In the genomic region with DNA sequence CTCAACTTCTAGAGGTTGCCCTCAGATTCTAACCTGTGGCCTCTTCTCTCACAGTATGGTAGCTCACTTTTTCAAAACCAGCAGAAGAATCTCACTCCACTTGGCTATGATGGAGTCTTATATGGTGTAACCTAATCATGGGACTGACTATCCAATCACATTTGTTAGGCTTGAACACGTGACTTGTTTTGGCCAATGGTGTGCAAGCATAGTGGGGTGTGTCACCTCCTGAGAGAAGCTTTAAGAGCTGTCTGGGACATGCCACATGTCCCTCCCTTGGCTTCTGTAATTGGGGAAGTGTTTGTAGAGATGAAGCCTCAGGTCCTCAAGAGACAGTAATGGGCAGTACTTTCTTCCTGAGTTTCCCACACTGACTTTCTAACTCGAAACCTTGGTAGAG, we compare ENCODE assay signal across 24 cellular contexts. TPM values are rescaled to one million over a fixed set of nuclear protein-coding genes. Genes with fewer than 3 reads are reported as not detected.
DNase-seq lines count a peak whose midpoint lies in the region; ATAC-seq, FAIRE-seq and TF ChIP-seq lines count a peak whose summit lies in the region.
"Had no signal": no experiment of that assay in that cellular context is flagged by ENCODE, and none has a peak within 500 bp of the region (broad histone marks: within the 10 kb centered on the region; RNA-seq: fewer than 3 reads in every experiment).

No MANE protein-coding gene starts in this region.

- TF ChIP-seq RAD21 in HepG2 (CRISPR knock-in tag; IDR thresholded peaks at IDR 0.05): no peak

- WGBS in HepG2 (ENCODE audit: low lambda C conversion rate): 43% methylated on average over 2 of the region's 2 CpGs
- WGBS in right lobe of liver (ENCODE audit: insufficient coverage, low coverage, low lambda C conversion rate, missing lambda C conversion rate): 100% methylated on average over 1 of the region's 2 CpGs

- no peak for ATAC-seq in HepG2
- ATAC-seq in right lobe of liver: no peak
- ATAC-seq in GM19395 (IDR thresholded peaks at IDR 0.05; ENCODE audit: unreplicated experiment): no peak
- ATAC-seq: T-helper 17 cell had no signal

- no peak overlapping the region for H3K9ac ChIP-seq in HepG2 (ENCODE audit: insufficient read depth, low read depth, low read length)

- no peak for FAIRE-seq in HepG2 (lab: Jason Lieb, UNC)
- FAIRE-seq: D721Med had no signal

- TF ChIP-seq CTCF in HepG2 (CRISPR knock-in tag; IDR thresholded peaks at IDR 0.05): no peak
- TF ChIP-seq CTCF in right lobe of liver (IDR thresholded peaks at IDR 0.05): no peak
- TF ChIP-seq CTCF in coronary artery (IDR thresholded peaks at IDR 0.05): no peak
- TF ChIP-seq CTCF in osteoblast (IDR thresholded peaks at IDR 0.05; ENCODE audit: extremely low read depth, low read depth, low read length): no peak

- H3K4me1 ChIP-seq in HepG2 (ENCODE audit: insufficient read depth, low read length) (peaks cover 13% of the 10 kb centered on the region), right lobe of liver (no peaks in the 10 kb centered on the region), osteoblast (ENCODE audit: insufficient read depth, low read length) (peaks cover 3% of the 10 kb centered on the region)

- in situ Hi-C loops in HepG2 (cut with HindIII; ENCODE audit: extremely low pct_ligation_motif_present, low pct_unique_long_range_greater_than_20kb): no loop called here

- POLR2A ChIA-PET in HepG2 (lab: Yijun Ruan, JAX): interaction anchor here (1.5 kb wide), 1 partner anchor 15 kb away, joined by 4 read pairs; no protein-coding TSS in a partner anchor

- peaks cover 3% of the 10 kb centered on the region; the same call in 1 of the 2 replicates for H3K9me3 ChIP-seq in HepG2 (ENCODE audit: low read length)
- H3K9me3 ChIP-seq in right lobe of liver: no peaks in the 10 kb centered on the region
- H3K9me3 ChIP-seq in osteoblast (ENCODE audit: low read depth, low read length): peaks cover 3% of the 10 kb centered on the region

- intact Hi-C loops in HepG2 (cut with micrococcal nuclease; ENCODE audit: unreplicated experiment) (no loop called here), right lobe of liver (cut with DNase I) (no loop called here)

- H3K4me2 ChIP-seq in HepG2 (ENCODE audit: low read depth, low read length) (no peak overlapping the region), osteoblast (ENCODE audit: insufficient read depth, low read length) (no peak overlapping the region)

- CTCF ChIA-PET in HepG2 (lab: Yijun Ruan, JAX; ENCODE audit: low intra/inter-chr PET ratio, low total read pairs): no interaction called here

- DNase-seq in HepG2 (ENCODE audit: low spot score) (no peak), right lobe of liver (no peak), OCI-M1 (lab: John Stamatoyannopoulos, UW) (peak; percentile 69), coronary artery (ENCODE audit: low spot score) (peak; percentile 26), osteoblast (ENCODE audit: insufficient read length, low spot score, missing footprints) (no peak), glomerular visceral epithelial cell (ENCODE audit: extremely low spot score) (no peak)
- DNase-seq: DMS53, GF-D8, H9, HFFc6, KG1, NCI-H1092, NCI-H1436, NCI-H1930, NCI-H2227 treated with DMSO at 0.1 percent for 48 hours, NCI-H510A treated with DMSO at 0.1 percent for 48 hours, NCI-H774, Right ventricle myocardium superior, SW 1271, T-helper 17 cell had no signal

- H3K27ac ChIP-seq in HepG2 (ENCODE audit: extremely low read length, insufficient read depth, low read length) (no peak overlapping the region), right lobe of liver (no peak overlapping the region), coronary artery (no peak overlapping the region), osteoblast (ENCODE audit: low read depth, low read length) (no peak overlapping the region)
- H3K27ac ChIP-seq: SK-N-MC had no signal

- TF ChIP-seq POLR2A in HepG2 (IDR thresholded peaks at IDR 0.05; ENCODE audit: insufficient read depth in 1 of 2, low read depth in 2 of 2, low read length in 2 of 2): no peak
- TF ChIP-seq POLR2A in right lobe of liver (IDR thresholded peaks at IDR 0.05): no peak

- H3K4me3 ChIP-seq in HepG2 (replicated peaks in 1 of 3; ENCODE audit: insufficient read depth in 1 of 3, low read depth in 2 of 3, low read length in 3 of 3) (no peak overlapping the region), right lobe of liver (no peak overlapping the region), coronary artery (no peak overlapping the region), osteoblast (ENCODE audit: insufficient read depth, low read length) (no peak overlapping the region)
- H3K4me3 ChIP-seq: SK-N-MC had no signal

- no peaks in the 10 kb centered on the region for H3K79me2 ChIP-seq in HepG2 (ENCODE audit: insufficient read depth, low read length)
- H3K79me2 ChIP-seq in osteoblast (ENCODE audit: insufficient read depth, low read length): no peaks in the 10 kb centered on the region

- H3K36me3 ChIP-seq in HepG2 (replicated peaks in 1 of 2; ENCODE audit: control insufficient read depth in 1 of 2, insufficient read depth in 2 of 2, low read length in 2 of 2) (no peaks in the 10 kb centered on the region), right lobe of liver (no peaks in the 10 kb centered on the region), osteoblast (ENCODE audit: insufficient read depth, low read length) (no peaks in the 10 kb centered on the region)

- H2AFZ ChIP-seq in HepG2 (ENCODE audit: low read length) (no peak overlapping the region), osteoblast (ENCODE audit: low read length) (no peak overlapping the region)

- no TSS peak for BruUV-seq in HepG2 (replicated peaks; lab: Mats Ljungman, UMichigan)

- H4K20me1 ChIP-seq in HepG2 (ENCODE audit: insufficient read depth, low read length) (no peaks in the 10 kb centered on the region), osteoblast (ENCODE audit: insufficient read depth, low read length) (no peaks in the 10 kb centered on the region)

- TF ChIP-seq EP300 in HepG2 (IDR thresholded peaks at IDR 0.05; ENCODE audit: low read depth in 2 of 2, low read length in 2 of 2): no peak
- TF ChIP-seq EP300 in HepG2 (CRISPR knock-in tag; IDR thresholded peaks at IDR 0.05; ENCODE audit: borderline replicate concordance): no peak

- peaks cover 0 to 5% of the 10 kb centered on the region in 2 experiments; a peak in 1 of 5 replicates for H3K27me3 ChIP-seq in HepG2 (ENCODE audit: control insufficient read depth in 1 of 2, insufficient read depth in 2 of 2, low read length in 2 of 2)
- H3K27me3 ChIP-seq in right lobe of liver: no peaks in the 10 kb centered on the region
- H3K27me3 ChIP-seq in osteoblast (ENCODE audit: insufficient read depth, low read length): no peaks in the 10 kb centered on the region

TF ChIP-seq in HepG2, 621 proteins besides CTCF, POLR2A, EP300 and RAD21 (continues in another document):
- TF ChIP-seq, protein P1, sequence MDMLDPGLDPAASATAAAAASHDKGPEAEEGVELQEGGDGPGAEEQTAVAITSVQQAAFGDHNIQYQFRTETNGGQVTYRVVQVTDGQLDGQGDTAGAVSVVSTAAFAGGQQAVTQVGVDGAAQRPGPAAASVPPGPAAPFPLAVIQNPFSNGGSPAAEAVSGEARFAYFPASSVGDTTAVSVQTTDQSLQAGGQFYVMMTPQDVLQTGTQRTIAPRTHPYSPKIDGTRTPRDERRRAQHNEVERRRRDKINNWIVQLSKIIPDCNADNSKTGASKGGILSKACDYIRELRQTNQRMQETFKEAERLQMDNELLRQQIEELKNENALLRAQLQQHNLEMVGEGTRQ (IDR thresholded peaks at IDR 0.05; ENCODE audit: low read depth, low read length): peak; percentile 31; the same call in 1 of the 2 replicates
- TF ChIP-seq, protein P1 (CRISPR knock-in tag; IDR thresholded peaks at IDR 0.05; ENCODE audit: borderline replicate concordance): no peak
- TF ChIP-seq RAD51 (IDR thresholded peaks at IDR 0.05; ENCODE audit: borderline replicate concordance) (peak; percentile 48; the same call in 1 of the 2 replicates), ISL2 (CRISPR knock-in tag; IDR thresholded peaks at IDR 0.05) (no peak), ZMYM3 (CRISPR knock-in tag; IDR thresholded peaks at IDR 0.05) (no peak)

RNA-seq across cellular contexts. Expression of a gene that starts 12.8 kb away (rescaled TPM):
- total RNA-seq in HepG2 (2016; rRNA removed; fragmentation: Illumina TruSeq; extraction: Trizol) (0.40 TPM in 1 of 2 replicates, not detected in the other), right lobe of liver (not detected), osteoblast (under 0.01 and 0.29 TPM in 2 replicates)
- 0.18 TPM in 1 of 2 replicates, not detected in the other for total RNA-seq in HepG2 (2016; cell fraction: cytosol; rRNA removed; fragmentation: Illumina TruSeq; extraction: Trizol; ENCODE audit: low read depth)
- 0.39 and 0.61 TPM in 2 replicates for total RNA-seq in HepG2 (2016; cell fraction: insoluble cytoplasmic fraction; rRNA removed; fragmentation: Illumina TruSeq; extraction: Trizol)
- 0.24 and 0.25 TPM in 2 replicates for total RNA-seq in HepG2 (2016; cell fraction: membrane; rRNA removed; fragmentation: Illumina TruSeq; extraction: Trizol)
- 0.43 and 0.91 TPM in 2 replicates for total RNA-seq in HepG2 (2016; cell fraction: nucleus; rRNA removed; fragmentation: Illumina TruSeq; extraction: Trizol)
- polyA plus RNA-seq in HepG2 (2011; rRNA removed): 0.30 and 0.42 TPM in 2 replicates
- 0.12 and 0.32 TPM in 2 replicates for polyA plus RNA-seq in HepG2 (2011; cell fraction: cytosol; rRNA removed)
- polyA plus RNA-seq in HepG2 (2011; cell fraction: nucleus; rRNA removed): 3.5 and 3.6 TPM in 2 replicates
- polyA plus RNA-seq in HepG2 (2012): 0.39 and 0.67 TPM in 2 replicates
- not detected in 2 replicates for polyA plus RNA-seq in HepG2 (2016; cell fraction: cytosol; fragmentation: Illumina TruSeq; extraction: Trizol; ENCODE audit: low read depth)
- 0.09 TPM in 1 of 2 replicates, not detected in the other for polyA plus RNA-seq in HepG2 (2016; cell fraction: insoluble cytoplasmic fraction; fragmentation: Illumina TruSeq; extraction: Trizol; ENCODE audit: low read depth)
- polyA plus RNA-seq in HepG2 (2016; cell fraction: membrane; fragmentation: Illumina TruSeq; extraction: Trizol; ENCODE audit: low read depth): not detected in 2 replicates
- 0.45 and 0.49 TPM in 2 replicates for polyA plus RNA-seq in HepG2 (2016; cell fraction: nucleus; fragmentation: Illumina TruSeq; extraction: Trizol; ENCODE audit: insufficient read depth, low read depth)
- 0.09 and 1.2 TPM in 2 replicates for polyA minus RNA-seq in HepG2 (2011; rRNA and poly(A)+ RNA removed; ENCODE audit: low replicate concordance)
- polyA minus RNA-seq in HepG2 (2011; cell fraction: cytosol; rRNA and poly(A)+ RNA removed): not detected in 2 replicates
- polyA minus RNA-seq in HepG2 (2011; cell fraction: nucleus; rRNA and poly(A)+ RNA removed): 1.4 and 2.1 TPM in 2 replicates
- total RNA-seq: HFFc6, Right ventricle myocardium superior had no signal
- polyA plus RNA-seq: CD14-positive monocyte had no signal

Comparison
In these comparisons a context has a peak if more than half of its experiments do, and no peak if none do; other contexts are left out.
1. DNase-seq: peak in OCI-M1 (single experiment) and coronary artery (single experiment); none in HepG2 (single experiment), right lobe of liver (0 of 3), osteoblast (single experiment) and glomerular visceral epithelial cell (single experiment).